8 cellular contexts compared by ENCODE assay signal in the genomic region with DNA sequence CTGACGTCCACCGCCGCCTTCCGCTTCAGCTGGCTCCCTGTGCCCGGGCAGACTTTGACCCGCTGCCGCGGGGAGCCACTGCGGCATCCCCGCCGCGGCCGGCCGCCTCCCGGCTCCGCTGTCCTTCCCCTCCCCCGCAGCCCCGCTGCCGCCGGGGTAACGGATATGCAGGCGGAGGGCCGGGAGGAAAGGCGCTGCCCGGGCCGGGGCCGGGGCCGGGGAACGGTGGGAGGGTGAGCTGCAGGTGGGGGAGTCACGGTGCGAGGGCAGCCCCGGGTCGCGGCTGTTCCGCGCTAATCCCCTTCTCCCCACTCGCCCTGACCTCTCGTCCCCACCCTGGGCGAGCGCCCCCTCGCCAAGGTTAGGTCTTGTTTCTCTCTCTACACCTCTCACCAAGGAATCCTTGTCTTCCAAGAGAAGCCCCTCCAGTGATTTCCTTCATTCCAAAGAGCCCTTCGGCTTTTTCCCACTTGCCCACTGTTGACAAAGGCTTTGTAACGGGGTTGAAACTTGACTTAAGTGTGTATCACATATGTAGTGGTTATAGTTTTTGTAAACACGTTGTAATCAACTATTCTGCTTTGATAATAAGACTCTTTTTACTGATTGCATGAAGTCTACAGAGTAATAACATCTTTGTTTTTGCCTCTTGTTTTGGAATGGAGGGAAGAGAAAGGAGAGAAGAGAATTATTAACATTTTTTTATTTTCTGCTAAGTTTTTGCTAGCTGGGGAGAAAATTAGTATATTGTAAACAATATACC. TPM values are rescaled to one million over a fixed set of nuclear protein-coding genes. Genes with fewer than 3 reads are reported as not detected.
DNase-seq lines count a peak whose midpoint lies in the region; ATAC-seq, FAIRE-seq and TF ChIP-seq lines count a peak whose summit lies in the region.

No MANE protein-coding gene starts in this region.

- no peaks in the 10 kb centered on the region for H3K9me3 ChIP-seq in ovary

- H3K9me3 Mint-ChIP-seq in CD14-positive monocyte (peaks cover 0 to 8% (median 0%) of the 10 kb centered on the region in 7 donors), glutamatergic neuron (ENCODE audit: unreplicated experiment) (peaks cover 5% of the 10 kb centered on the region)

- H3K36me3 ChIP-seq in ovary, result no peaks in the 10 kb centered on the region

- H3K4me3 ChIP-seq in ovary, result peak overlapping the region; percentile 50

- H3K27ac Mint-ChIP-seq in CD14-positive monocyte (peak overlapping the region in 5 of 7 donors; percentile 88 to 93 (median 90)), glutamatergic neuron (ENCODE audit: unreplicated experiment) (peak overlapping the region; percentile 89)

- no peak overlapping the region for H3K4me3 Mint-ChIP-seq in CD14-positive monocyte
- peak overlapping the region; percentile 81 for H3K4me3 Mint-ChIP-seq in glutamatergic neuron (ENCODE audit: unreplicated experiment)

- H3K27me3 Mint-ChIP-seq in CD14-positive monocyte (ENCODE audit: low read depth in 3 of 3) (peaks cover 0 to under 1% (median 0%) of the 10 kb centered on the region in 3 donors), glutamatergic neuron (ENCODE audit: unreplicated experiment) (peaks cover 5% of the 10 kb centered on the region)

- no peak for DNase-seq in CD14-positive monocyte (ENCODE audit: low spot score)
- DNase-seq in GM19239 (ENCODE audit: insufficient read length, low spot score), result peak; percentile 25
- DNase-seq in OCI-M1 (lab: John Stamatoyannopoulos, UW), result peak; percentile 82
- peak; percentile 64 for DNase-seq in activated naive CD4-positive, alpha-beta T cell treated with Interleukin-2 at 50 U/mL for 16 hours
- peak; percentile 74 for DNase-seq in glutamatergic neuron
- peak; percentile 55 to 80 (median 73) for DNase-seq in ovary
- peak; percentile 52 for DNase-seq in ureter (ENCODE audit: low spot score)

- H3K36me3 Mint-ChIP-seq in CD14-positive monocyte (peaks cover 0 to 3% of the 10 kb centered on the region in 2 donors), glutamatergic neuron (ENCODE audit: unreplicated experiment) (no peaks in the 10 kb centered on the region)

- intact Hi-C loops in CD14-positive monocyte (cut with micrococcal nuclease), result loop anchor here in 1 of 2 donors (10.0 kb wide), 1 partner anchor 382 kb away; no protein-coding TSS in a partner anchor
- intact Hi-C loops in ovary (cut with DNase I), result loop anchor here in 1 of 4 donors (10.0 kb wide), 2 partner anchors 222 to 532 kb away; no protein-coding TSS in a partner anchor

- no peak for TF ChIP-seq POLR2A in ovary (IDR thresholded peaks at IDR 0.05)

- peaks cover 3% of the 10 kb centered on the region for H3K4me1 ChIP-seq in ovary (ENCODE audit: insufficient read depth)

- ATAC-seq in HG03354 (IDR thresholded peaks at IDR 0.05; ENCODE audit: poor library complexity, severe bottlenecking, unreplicated experiment), result peak; percentile 47

- TF ChIP-seq CTCF in CD14-positive monocyte (IDR thresholded peaks at IDR 0.05) (no peak), glutamatergic neuron (IDR thresholded peaks at IDR 0.05; ENCODE audit: partially characterized antibody, unreplicated experiment) (no peak), ovary (IDR thresholded peaks at IDR 0.05) (no peak)

- peaks cover 4% of the 10 kb centered on the region for H3K4me1 Mint-ChIP-seq in CD14-positive monocyte
- peaks cover 11% of the 10 kb centered on the region for H3K4me1 Mint-ChIP-seq in glutamatergic neuron (ENCODE audit: low read depth, unreplicated experiment)

- peak; percentile 65 for FAIRE-seq in GM19239 (lab: Jason Lieb, UNC)

- peak overlapping the region; percentile 66 to 82 for H3K27ac ChIP-seq in ovary

- WGBS in ovary, 3 donors, result 0 to 1% (median 0%) methylated on average over 33 to 44 of the region's 44 CpGs

- TF ChIP-seq EP300 in ovary (IDR thresholded peaks at IDR 0.05), result no peak

- H3K27me3 ChIP-seq in ovary, result no peaks in the 10 kb centered on the region

RNA-seq across cellular contexts. Expression of gene XPR1, which starts 0.7 kb away (rescaled TPM):
- polyA plus RNA-seq in CD14-positive monocyte (10 to 100 TPM in 1 of 2 donors, 1 to 10 TPM in 1; 8.7 to 12.5 TPM), ovary (10 to 100 TPM in 1 of 2 donors, 1 to 10 TPM in 1; 5.7 to 17.3 TPM)
- total RNA-seq in glutamatergic neuron (ENCODE audit: unreplicated experiment) (62.1 TPM), ovary (10 to 100 TPM; 15.0 to 34.1 (median 18.1) TPM), ureter (66.2 TPM)
